In the genomic region with DNA sequence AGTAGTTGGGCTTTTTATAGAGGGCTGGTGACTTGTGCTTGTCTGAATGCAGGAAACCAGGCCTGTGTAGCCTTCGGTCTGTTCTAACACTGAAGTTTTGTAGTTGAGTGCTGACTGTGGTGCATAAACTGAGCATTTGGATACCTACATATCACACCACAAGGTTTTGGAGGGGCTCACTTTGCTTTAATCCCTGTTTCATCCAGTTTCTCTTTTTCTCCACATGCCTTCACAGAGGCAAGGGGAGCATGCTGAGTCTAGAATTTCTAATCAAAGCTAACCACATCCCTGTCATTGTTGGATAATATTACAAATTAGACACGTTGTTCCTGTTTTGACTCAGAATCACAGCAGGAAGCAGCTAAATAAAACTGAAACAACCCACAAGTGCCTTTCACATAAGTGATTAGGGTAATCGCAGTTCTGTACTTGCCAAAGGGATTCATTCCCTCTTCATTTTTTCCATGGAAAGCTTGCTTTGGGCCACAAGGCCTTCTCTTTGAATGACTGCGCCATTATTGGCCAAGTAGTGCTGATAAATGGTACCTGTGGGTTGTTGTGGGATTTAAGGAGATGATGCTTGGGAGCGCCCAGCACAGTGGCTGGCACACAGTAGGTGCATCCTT, we compare ENCODE assay signal across 8 cellular contexts. TPM values are rescaled to one million over a fixed set of nuclear protein-coding genes. Genes with fewer than 3 reads are reported as not detected.
DNase-seq lines count a peak whose midpoint lies in the region; ATAC-seq, FAIRE-seq and TF ChIP-seq lines count a peak whose summit lies in the region.

No MANE protein-coding gene starts in this region.

- TF ChIP-seq CTCF in HepG2 (CRISPR knock-in tag; IDR thresholded peaks at IDR 0.05) = no peak
- TF ChIP-seq CTCF in psoas muscle (IDR thresholded peaks at IDR 0.05) = no peak
- no peak for TF ChIP-seq CTCF in testis (IDR thresholded peaks at IDR 0.05)

- H3K9me3 Mint-ChIP-seq in activated T-cell treated with anti-CD3 and anti-CD28 coated beads, Interleukin-2, amount 50 U/mL, for 72 hours = peaks cover 0 to 2% of the 10 kb centered on the region in 2 donors

- TF ChIP-seq EP300 in HepG2 (IDR thresholded peaks at IDR 0.05; ENCODE audit: low read depth in 2 of 2, low read length in 2 of 2) (no peak), HepG2 (CRISPR knock-in tag; IDR thresholded peaks at IDR 0.05; ENCODE audit: borderline replicate concordance) (no peak)

- BruUV-seq in HepG2 (replicated peaks; lab: Mats Ljungman, UMichigan) = no TSS peak

- peaks cover 97% of the 10 kb centered on the region for H3K4me1 Mint-ChIP-seq in activated T-cell treated with anti-CD3 and anti-CD28 coated beads, Interleukin-2, amount 50 U/mL, for 72 hours (ENCODE audit: low read depth)

- no peak overlapping the region for H3K9ac ChIP-seq in HepG2 (ENCODE audit: insufficient read depth, low read depth, low read length)

- H3K27ac ChIP-seq in HepG2 (ENCODE audit: extremely low read length, insufficient read depth, low read length) (no peak overlapping the region), psoas muscle (no peak overlapping the region), testis (no peak overlapping the region)

- CTCF ChIA-PET in HepG2 (lab: Yijun Ruan, JAX; ENCODE audit: low intra/inter-chr PET ratio, low total read pairs) = no interaction called here

- in situ Hi-C loops in HepG2 (cut with HindIII; ENCODE audit: extremely low pct_ligation_motif_present, low pct_unique_long_range_greater_than_20kb) (no loop called here), HAP-1 (cut with MboI; ENCODE audit: low sequenced_read_pairs) (no loop called here)

- peaks cover 73% of the 10 kb centered on the region for H3K4me1 ChIP-seq in HepG2 (ENCODE audit: insufficient read depth, low read length)
- H3K4me1 ChIP-seq in psoas muscle = peaks cover 31% of the 10 kb centered on the region
- H3K4me1 ChIP-seq in HAP-1 = peaks cover 19% of the 10 kb centered on the region
- peaks cover 20% of the 10 kb centered on the region for H3K4me1 ChIP-seq in testis

- DNase-seq in activated T-cell treated with anti-CD3 and anti-CD28 coated beads, Interleukin-2, amount 50 U/mL, for 72 hours = peak in 1 of 2 donors; percentile 28
- DNase-seq in HepG2 (ENCODE audit: low spot score) = no peak
- DNase-seq in psoas muscle = no peak
- no peak for DNase-seq in UCSD-AML1 (lab: John Stamatoyannopoulos, UW; ENCODE audit: unreplicated experiment)
- no peak for DNase-seq in HAP-1 (ENCODE audit: low spot score in 2 of 2)
- DNase-seq in testis = no peak

- H4K20me1 ChIP-seq in HepG2 (ENCODE audit: insufficient read depth, low read length) = peaks cover 91% of the 10 kb centered on the region

- POLR2A ChIA-PET in HepG2 (lab: Yijun Ruan, JAX) = interaction anchor here (1.1 to 2.3 kb wide), 3 partner anchors 13 to 396 kb away, joined by 3 to 6 read pairs (median 3); a partner anchor contains a TSS

- no peak for TF ChIP-seq RAD21 in HepG2 (CRISPR knock-in tag; IDR thresholded peaks at IDR 0.05)

- H3K27me3 Mint-ChIP-seq in activated T-cell treated with anti-CD3 and anti-CD28 coated beads, Interleukin-2, amount 50 U/mL, for 72 hours (ENCODE audit: low read depth) = no peaks in the 10 kb centered on the region

- H3K27me3 ChIP-seq in HepG2 (ENCODE audit: control insufficient read depth in 1 of 2, insufficient read depth in 2 of 2, low read length in 2 of 2) = no peaks in the 10 kb centered on the region
- H3K27me3 ChIP-seq in psoas muscle (ENCODE audit: insufficient read depth in 3 of 3, low read length in 2 of 3) = no peaks in the 10 kb centered on the region
- no peaks in the 10 kb centered on the region for H3K27me3 ChIP-seq in HAP-1 (ENCODE audit: low read depth)
- no peaks in the 10 kb centered on the region for H3K27me3 ChIP-seq in testis

- no peak overlapping the region for H3K4me3 ChIP-seq in HepG2 (replicated peaks in 1 of 3; ENCODE audit: insufficient read depth in 1 of 3, low read depth in 2 of 3, low read length in 3 of 3)
- no peak overlapping the region for H3K4me3 ChIP-seq in psoas muscle
- H3K4me3 ChIP-seq in HAP-1 = no peak overlapping the region
- no peak overlapping the region for H3K4me3 ChIP-seq in testis

- no peak for FAIRE-seq in HepG2 (lab: Jason Lieb, UNC)

- 96% methylated on average over 5 of the region's 5 CpGs for WGBS in HepG2 (ENCODE audit: low lambda C conversion rate)
- whole genome bisulfite sequencing in psoas muscle, 3 donors = 76 to 87% (median 84%) methylated on average over 5 of the region's 5 CpGs
- WGBS in testis, 2 donors = 82 to 84% methylated on average over 5 of the region's 5 CpGs

- peaks cover 40 to 96% of the 10 kb centered on the region in 2 experiments for H3K36me3 ChIP-seq in HepG2 (replicated peaks in 1 of 2; ENCODE audit: control insufficient read depth in 1 of 2, insufficient read depth in 2 of 2, low read length in 2 of 2)
- H3K36me3 ChIP-seq in psoas muscle (ENCODE audit: insufficient read depth in 1 of 2, low read depth in 1 of 2) = peaks cover 8 to 57% of the 10 kb centered on the region in 2 donors
- H3K36me3 ChIP-seq in HAP-1 (replicated peaks) = peaks cover 4% of the 10 kb centered on the region; the same call in 1 of the 2 replicates
- H3K36me3 ChIP-seq in testis (ENCODE audit: low read depth, missing control alignments) = no peaks in the 10 kb centered on the region

- H3K9me3 ChIP-seq in HepG2 (ENCODE audit: low read length) (no peaks in the 10 kb centered on the region), psoas muscle (no peaks in the 10 kb centered on the region), HAP-1 (no peaks in the 10 kb centered on the region), testis (no peaks in the 10 kb centered on the region)

- peak overlapping the region; percentile 97 for H3K27ac Mint-ChIP-seq in activated T-cell treated with anti-CD3 and anti-CD28 coated beads, Interleukin-2, amount 50 U/mL, for 72 hours

- H3K4me3 Mint-ChIP-seq in activated T-cell treated with anti-CD3 and anti-CD28 coated beads, Interleukin-2, amount 50 U/mL, for 72 hours = peak overlapping the region; percentile 47 to 75

- intact Hi-C loops in HepG2 (cut with micrococcal nuclease; ENCODE audit: unreplicated experiment) = loop anchor here (5.0 kb wide), 1 partner anchor 613 kb away; no protein-coding TSS in a partner anchor
- intact Hi-C loops in psoas muscle (cut with DNase I) = no loop called here
- intact Hi-C loops in testis (cut with DNase I; ENCODE audit: low total_unique reads) = no loop called here

- H2AFZ ChIP-seq in HepG2 (ENCODE audit: low read length) = no peak overlapping the region

- H3K4me2 ChIP-seq in HepG2 (ENCODE audit: low read depth, low read length) = no peak overlapping the region

- ATAC-seq in GM18511 (IDR thresholded peaks at IDR 0.05; ENCODE audit: unreplicated experiment) (peak; percentile 34), HG03354 (IDR thresholded peaks at IDR 0.05; ENCODE audit: poor library complexity, severe bottlenecking, unreplicated experiment) (peak; percentile 36), HepG2 (no peak), psoas muscle (no peak)
- peak; percentile 38 to 43 for ATAC-seq in activated T-cell treated with anti-CD3 and anti-CD28 coated beads, Interleukin-2, amount 50 U/mL, for 72 hours (replicated peaks in 1 of 2)

- TF ChIP-seq POLR2A in HepG2 (IDR thresholded peaks at IDR 0.05; ENCODE audit: insufficient read depth in 1 of 2, low read depth in 2 of 2, low read length in 2 of 2) = 0 out of 4 replicates have a peak, but pooled peaks of 1 of the 2 experiments have one; percentile 7
- TF ChIP-seq POLR2A in testis (IDR thresholded peaks at IDR 0.05) = no peak

- H3K79me2 ChIP-seq in HepG2 (ENCODE audit: insufficient read depth, low read length) = peaks cover 95% of the 10 kb centered on the region

- peaks cover 25 to 54% of the 10 kb centered on the region in 2 donors for H3K36me3 Mint-ChIP-seq in activated T-cell treated with anti-CD3 and anti-CD28 coated beads, Interleukin-2, amount 50 U/mL, for 72 hours (ENCODE audit: insufficient read depth in 2 of 2)

TF ChIP-seq in HepG2, 621 proteins besides CTCF, POLR2A, EP300 and RAD21:
- TF ChIP-seq AGO2 (optimal IDR thresholded peaks at IDR 0.05; ENCODE audit: low read depth, low read length) (peak; percentile 46), ZNF207 (IDR thresholded peaks at IDR 0.05; ENCODE audit: borderline replicate concordance) (no peak), POLR2G (IDR thresholded peaks at IDR 0.05; ENCODE audit: low read depth, low read length) (peak; percentile 66), BHLHE40 (IDR thresholded peaks at IDR 0.05; ENCODE audit: low read length) (no peak), RBM22 (optimal IDR thresholded peaks at IDR 0.05; ENCODE audit: low read length) (peak; percentile 66), PAF1 (CRISPR knock-in tag; IDR thresholded peaks at IDR 0.05) (peak; percentile 65; the same call in 1 of the 2 replicates)

RNA-seq across cellular contexts. Expression of a gene that starts 48.9 kb away (rescaled TPM):
- 10 to 100 TPM; 37.7 to 45.9 TPM for total RNA-seq in activated T-cell treated with anti-CD3 and anti-CD28 coated beads, Interleukin-2, amount 50 U/mL, for 72 hours
- total RNA-seq in HepG2 (2016; rRNA removed; fragmentation: Illumina TruSeq; extraction: Trizol) (68.1 and 82.2 TPM in 2 replicates), psoas muscle (10 to 100 TPM; 36.0 to 51.8 (median 44.6) TPM), testis (10 to 100 TPM; 18.7 to 26.1 TPM)
- 25.9 and 27.4 TPM in 2 replicates for total RNA-seq in HepG2 (2016; cell fraction: cytosol; rRNA removed; fragmentation: Illumina TruSeq; extraction: Trizol; ENCODE audit: low read depth)
- total RNA-seq in HepG2 (2016; cell fraction: insoluble cytoplasmic fraction; rRNA removed; fragmentation: Illumina TruSeq; extraction: Trizol) = 66.0 and 82.3 TPM in 2 replicates
- total RNA-seq in HepG2 (2016; cell fraction: membrane; rRNA removed; fragmentation: Illumina TruSeq; extraction: Trizol) = 67.6 and 68.8 TPM in 2 replicates
- total RNA-seq in HepG2 (2016; cell fraction: nucleus; rRNA removed; fragmentation: Illumina TruSeq; extraction: Trizol) = 134 and 135 TPM in 2 replicates
- polyA plus RNA-seq in HepG2 (2011; rRNA removed) (187 and 204 TPM in 2 replicates), psoas muscle (10 to 100 TPM; 19.7 to 58.8 (median 23.4) TPM), testis (ENCODE audit: insufficient read depth, low read depth, low replicate concordance) (35.3 TPM)
- 141 and 194 TPM in 2 replicates for polyA plus RNA-seq in HepG2 (2011; cell fraction: cytosol; rRNA removed)
- polyA plus RNA-seq in HepG2 (2011; cell fraction: nucleus; rRNA removed) = 105 and 123 TPM in 2 replicates
- 125 and 162 TPM in 2 replicates for polyA plus RNA-seq in HepG2 (2012)
- polyA plus RNA-seq in HepG2 (2016; cell fraction: cytosol; fragmentation: Illumina TruSeq; extraction: Trizol; ENCODE audit: low read depth) = 8.6 and 9.7 TPM in 2 replicates
- polyA plus RNA-seq in HepG2 (2016; cell fraction: insoluble cytoplasmic fraction; fragmentation: Illumina TruSeq; extraction: Trizol; ENCODE audit: low read depth) = 68.0 and 70.0 TPM in 2 replicates
- polyA plus RNA-seq in HepG2 (2016; cell fraction: membrane; fragmentation: Illumina TruSeq; extraction: Trizol; ENCODE audit: low read depth) = 38.2 and 38.9 TPM in 2 replicates
- polyA plus RNA-seq in HepG2 (2016; cell fraction: nucleus; fragmentation: Illumina TruSeq; extraction: Trizol; ENCODE audit: insufficient read depth, low read depth) = 134 and 138 TPM in 2 replicates
- polyA minus RNA-seq in HepG2 (2011; rRNA and poly(A)+ RNA removed; ENCODE audit: low replicate concordance) = 24.1 and 399 TPM in 2 replicates
- 188 and 237 TPM in 2 replicates for polyA minus RNA-seq in HepG2 (2011; cell fraction: cytosol; rRNA and poly(A)+ RNA removed)
- polyA minus RNA-seq in HepG2 (2011; cell fraction: nucleus; rRNA and poly(A)+ RNA removed) = 353 and 432 TPM in 2 replicates

Comparison
In these comparisons a context has a peak if more than half of its experiments do, and no peak if none do; other contexts are left out.
1. ATAC-seq: peak in GM18511 (single experiment), HG03354 (single experiment) and activated T-cell treated with anti-CD3 and anti-CD28 coated beads, Interleukin-2, amount 50 U/mL, for 72 hours (2 of 2); none in HepG2 (single experiment) and psoas muscle (0 of 4).